ENCODE assay signal across 15 cellular contexts in the genomic region with DNA sequence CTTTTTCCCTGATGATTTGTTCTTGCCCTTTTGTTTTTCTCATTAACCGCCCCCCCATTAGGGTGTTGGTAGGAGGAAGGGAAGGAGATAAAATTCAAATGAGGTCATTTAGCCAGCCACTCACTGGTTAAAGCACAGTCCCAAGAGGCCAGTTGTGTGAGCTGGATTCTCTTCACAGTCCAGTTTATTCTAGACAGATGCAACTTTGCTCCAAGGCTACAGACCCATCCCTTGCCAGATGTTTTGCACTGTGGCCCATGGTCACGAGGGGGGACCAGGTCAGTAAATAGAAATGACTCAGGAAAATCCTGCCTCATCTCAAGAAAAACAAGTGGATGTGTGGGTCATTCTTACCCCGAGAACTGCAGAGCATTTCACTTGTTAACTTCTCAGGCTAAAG. TPM values are rescaled to one million over a fixed set of nuclear protein-coding genes. Genes with fewer than 3 reads are reported as not detected.
DNase-seq lines count a peak whose midpoint lies in the region; ATAC-seq and TF ChIP-seq lines count a peak whose summit lies in the region.
"Had no signal": no experiment of that assay in that cellular context is flagged by ENCODE, and none has a peak within 500 bp of the region (broad histone marks: within the 10 kb centered on the region; RNA-seq: fewer than 3 reads in every experiment).

No MANE protein-coding gene starts in this region.

- DNase-seq in dermis blood vessel endothelial cell (peak; percentile 51), right cardiac atrium (peak in 2 of 3 donors; percentile 42 to 44), tibial artery (peak; percentile 41 to 67), NCI-H2081 (lab: John Stamatoyannopoulos, UW) (no peak), brain microvascular endothelial cell (no peak), middle frontal gyrus (ENCODE audit: extremely low spot score, low spot score) (no peak)
- DNase-seq: activated CD8-positive, alpha-beta memory T cell treated with anti-CD3 and anti-CD28 coated beads, Interleukin-2, amount 50 U/mL, for 48 hours; CD4-positive, alpha-beta T cell; GDM1; NCI-H146; NCI-H748 treated with DMSO at 0.1 percent for 48 hours; stimulated activated naive CD8-positive, alpha-beta T cell treated with anti-CD3 and anti-CD28 coated beads, Interleukin-15, Interleukin-2, amounts not matched to agents 100 U/mL and 50 U/mL, for 24 hours had no signal

- H3K79me2 ChIP-seq in Loucy (ENCODE audit: insufficient read depth, low read length): no peaks in the 10 kb centered on the region

- H3F3A ChIP-seq in Loucy (ENCODE audit: low read depth): peaks cover 11% of the 10 kb centered on the region; the same call in 1 of the 2 replicates

- H3K36me3 ChIP-seq in Loucy (ENCODE audit: insufficient read depth, low read length) (no peaks in the 10 kb centered on the region), tibial artery (no peaks in the 10 kb centered on the region), brain microvascular endothelial cell (replicated peaks) (no peaks in the 10 kb centered on the region)

- intact Hi-C loops in right cardiac atrium (cut with DNase I): no loop called here
- intact Hi-C loops in tibial artery (cut with DNase I; ENCODE audit: low total_unique reads): no loop called here

- H3K4me2 ChIP-seq in Loucy (ENCODE audit: low read depth, low read length, poor library complexity, severe bottlenecking): peak overlapping the region; percentile 84

- H3K4me1 ChIP-seq in Loucy (ENCODE audit: insufficient read depth, low read length, poor library complexity, severe bottlenecking): peaks cover 41% of the 10 kb centered on the region
- H3K4me1 ChIP-seq in right cardiac atrium (ENCODE audit: control insufficient read depth, insufficient read depth, low read length): peaks cover 2% of the 10 kb centered on the region
- no peaks in the 10 kb centered on the region for H3K4me1 ChIP-seq in tibial artery

- H3K27me3 ChIP-seq in Loucy (ENCODE audit: insufficient read depth, low read length, poor library complexity, severe bottlenecking) (no peaks in the 10 kb centered on the region), right cardiac atrium (ENCODE audit: control insufficient read depth, insufficient read depth) (no peaks in the 10 kb centered on the region), tibial artery (no peaks in the 10 kb centered on the region), brain microvascular endothelial cell (replicated peaks) (no peaks in the 10 kb centered on the region)

- H3K9me3 ChIP-seq in Loucy (ENCODE audit: insufficient read depth, low read depth, low read length) (no peaks in the 10 kb centered on the region), right cardiac atrium (ENCODE audit: control insufficient read depth, low read length) (no peaks in the 10 kb centered on the region), tibial artery (no peaks in the 10 kb centered on the region)

- H3K9me2 ChIP-seq in Loucy (replicated peaks; ENCODE audit: low read depth, low read length): no peaks in the 10 kb centered on the region

- H2AFZ ChIP-seq in Loucy (ENCODE audit: low read length): 0 out of 2 replicates have a peak overlapping the region, but pooled peaks have one; percentile 12

- H3K27ac ChIP-seq in right cardiac atrium (ENCODE audit: low read length) (no peak overlapping the region), tibial artery (no peak overlapping the region), brain microvascular endothelial cell (no peak overlapping the region)

- 28% methylated on average over 3 of the region's 3 CpGs for WGBS in right cardiac atrium

- H4K20me1 ChIP-seq in Loucy (ENCODE audit: insufficient read depth, low read length, poor library complexity, severe bottlenecking): no peaks in the 10 kb centered on the region

- in situ Hi-C loops in brain microvascular endothelial cell (cut with HindIII; ENCODE audit: low pct_ligation_motif_present, low sequenced_read_pairs): no loop called here

- H3K9ac ChIP-seq in Loucy (ENCODE audit: low read depth, low read length, poor library complexity, severe bottlenecking): peak overlapping the region; percentile 70

- peak overlapping the region; percentile 62 for H3K4me3 ChIP-seq in Loucy (ENCODE audit: low read length, poor library complexity, severe bottlenecking)
- no peak overlapping the region for H3K4me3 ChIP-seq in right cardiac atrium (ENCODE audit: low read length)
- H3K4me3 ChIP-seq in tibial artery: no peak overlapping the region
- no peak overlapping the region for H3K4me3 ChIP-seq in brain microvascular endothelial cell (ENCODE audit: low read depth, low read length)

- ATAC-seq in right cardiac atrium (peak; percentile 68 to 84), HG03469 (IDR thresholded peaks at IDR 0.05; ENCODE audit: unreplicated experiment) (no peak)
- ATAC-seq: stimulated activated naive CD8-positive, alpha-beta T cell treated with anti-CD3 and anti-CD28 coated beads, Interleukin-15, Interleukin-2, amounts not matched to agents 100 U/mL and 50 U/mL, for 24 hours had no signal

- no peak for TF ChIP-seq CTCF in Loucy (conservative IDR thresholded peaks at IDR 0.05; ENCODE audit: low read length)
- no peak for TF ChIP-seq CTCF in tibial artery (IDR thresholded peaks at IDR 0.05)
- no peak for TF ChIP-seq CTCF in brain microvascular endothelial cell (IDR thresholded peaks at IDR 0.05; ENCODE audit: low read depth, low read length, missing control alignments)

RNA-seq across cellular contexts. Expression of gene VEGFD, which starts 20.5 kb away (rescaled TPM):
- total RNA-seq in dermis blood vessel endothelial cell (0.17 and 0.37 TPM in 2 replicates), right cardiac atrium (1 to 10 TPM in 2 of 4 donors, under 1 TPM in 2; 0.93 to 1.9 (median 1.0) TPM)
- polyA plus RNA-seq in right cardiac atrium: 1.6 TPM
- total RNA-seq: CD4-positive, alpha-beta T cell; mononuclear cell had no signal

Comparison
In these comparisons a context has a peak if more than half of its experiments do, and no peak if none do; other contexts are left out.
1. DNase-seq: peak in dermis blood vessel endothelial cell (single experiment), right cardiac atrium (2 of 3) and tibial artery (2 of 2); none in NCI-H2081 (0 of 2), brain microvascular endothelial cell (single experiment) and middle frontal gyrus (single experiment).